In genomic region chr12:79373896-79374499, GRCh38 we compare ENCODE assay signal across 8 cellular contexts.
A peak's percentile ranks its signal among the peaks of the same experiment; 100 is the strongest.
DNase-seq lines count a peak whose midpoint lies in the region; ATAC-seq and TF ChIP-seq lines count a peak whose summit lies in the region.

No MANE protein-coding gene starts in this region.

- TF ChIP-seq POLR2A in lower leg skin (IDR thresholded peaks at IDR 0.05) = no peak

- ATAC-seq in GM18511 (IDR thresholded peaks at IDR 0.05; ENCODE audit: unreplicated experiment) = peak; percentile 75
- ATAC-seq in HG02973 (IDR thresholded peaks at IDR 0.05; ENCODE audit: unreplicated experiment) = peak; percentile 81

- no peak overlapping the region for H3K4me3 ChIP-seq in lower leg skin (ENCODE audit: low read depth, poor library complexity, severe bottlenecking)

- no peak for TF ChIP-seq CTCF in lower leg skin (IDR thresholded peaks at IDR 0.05)

- intact Hi-C loops in posterior cingulate gyrus (cut with DNase I) (no loop called here), lower leg skin (cut with DNase I; ENCODE audit: low total_unique reads) (no loop called here)

- 60 to 72% methylated on average over 5 of the region's 5 CpGs for WGBS in lower leg skin, 2 donors

- DNase-seq in COLO829 (ENCODE audit: low spot score) (peak; percentile 45), NCI-H748 (lab: John Stamatoyannopoulos, UW; ENCODE audit: unreplicated experiment) (peak; percentile 53), dermis blood vessel endothelial cell (peak; percentile 72), posterior cingulate gyrus (peak in 6 of 10 donors; percentile 29 to 86 (median 57)), dedifferentiated amniotic fluid mesenchymal stem cell (ENCODE audit: extremely low spot score) (no peak), lower leg skin (ENCODE audit: low spot score in 2 of 2) (no peak)

Comparison
In these comparisons a context has a peak if more than half of its experiments do, and no peak if none do; other contexts are left out.
1. DNase-seq: peak in COLO829 (single experiment), NCI-H748 (single experiment), dermis blood vessel endothelial cell (single experiment) and posterior cingulate gyrus (6 of 10); none in dedifferentiated amniotic fluid mesenchymal stem cell (single experiment) and lower leg skin (0 of 2).